In the genomic region with DNA sequence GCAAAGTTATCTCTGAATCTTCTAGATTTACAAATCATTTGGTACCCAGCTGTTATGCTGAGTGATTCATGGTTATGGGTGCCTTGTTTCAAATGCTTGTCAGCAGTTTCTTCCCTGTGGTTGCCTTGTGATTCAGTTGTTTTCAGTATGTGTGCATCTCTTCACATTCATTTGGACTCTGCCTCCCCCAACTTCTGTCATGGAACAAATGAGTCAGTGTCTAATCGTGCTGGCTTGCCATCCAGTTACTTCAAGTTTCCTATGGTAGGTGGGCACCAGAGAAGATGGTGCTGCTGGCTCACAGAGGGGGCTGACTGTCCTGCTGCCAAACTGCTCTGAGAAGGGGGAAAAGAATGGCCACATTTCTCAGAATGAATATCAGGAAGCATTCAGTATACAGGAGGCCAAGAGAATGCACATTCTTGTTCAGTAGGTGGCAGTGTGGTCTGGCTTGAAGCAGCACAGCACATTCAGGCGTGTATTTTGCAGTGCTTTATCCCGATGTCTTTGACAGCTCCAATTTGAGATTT, we compare ENCODE assay signal across 9 cellular contexts.
DNase-seq lines count a peak whose midpoint lies in the region; ATAC-seq lines count a peak whose summit lies in the region.
"Had no signal": no experiment of that assay in that cellular context is flagged by ENCODE, and none has a peak within 500 bp of the region (broad histone marks: within the 10 kb centered on the region; RNA-seq: fewer than 3 reads in every experiment).

No MANE protein-coding gene starts in this region.

- no peaks in the 10 kb centered on the region for H3K4me1 ChIP-seq in effector memory CD4-positive, alpha-beta T cell (ENCODE audit: control insufficient read depth, insufficient read depth, low read length, poor library complexity, severe bottlenecking)
- H3K4me1 ChIP-seq: parathyroid adenoma had no signal

- H3K36me3 ChIP-seq in effector memory CD4-positive, alpha-beta T cell (ENCODE audit: control insufficient read depth, insufficient read depth, low read length): no peaks in the 10 kb centered on the region

- no peaks in the 10 kb centered on the region for H3K9me3 ChIP-seq in effector memory CD4-positive, alpha-beta T cell (ENCODE audit: control insufficient read depth, low read length)

- H3K4me3 Mint-ChIP-seq in activated naive CD8-positive, alpha-beta T cell: no peak overlapping the region

- ATAC-seq in GM18873 (IDR thresholded peaks at IDR 0.05; ENCODE audit: low FRiP score, unreplicated experiment) (peak; percentile 63), HG03060 (IDR thresholded peaks at IDR 0.05; ENCODE audit: low read depth, unreplicated experiment) (peak; percentile 69)

- DNase-seq in COLO668 (lab: John Stamatoyannopoulos, UW; ENCODE audit: unreplicated experiment): peak; percentile 14
- DNase-seq in NCI-H774 (lab: John Stamatoyannopoulos, UW): peak; percentile 26
- DNase-seq in kidney glomerular epithelial cell (lab: John Stamatoyannopoulos, UW): peak; percentile 23
- DNase-seq in stimulated activated CD8-positive, alpha-beta memory T cell treated with anti-CD3 and anti-CD28 coated beads, Interleukin-7, amount 100 ng/mL, for 4 hours (ENCODE audit: low read depth in 2 of 2): peak; percentile 6 to 45
- no peak for DNase-seq in effector memory CD4-positive, alpha-beta T cell

- H3K27me3 ChIP-seq in effector memory CD4-positive, alpha-beta T cell (replicated peaks; ENCODE audit: control insufficient read depth, insufficient read depth, low read length, poor library complexity, severe bottlenecking): no peaks in the 10 kb centered on the region

- H3K4me1 Mint-ChIP-seq in activated naive CD8-positive, alpha-beta T cell (ENCODE audit: low read depth): peaks cover 17% of the 10 kb centered on the region

- H3K36me3 Mint-ChIP-seq in activated naive CD8-positive, alpha-beta T cell: no peaks in the 10 kb centered on the region

- H3K27ac ChIP-seq in effector memory CD4-positive, alpha-beta T cell (ENCODE audit: insufficient read depth, low read length, poor library complexity, severe bottlenecking): no peak overlapping the region
- H3K27ac ChIP-seq: parathyroid adenoma had no signal

- H3K27me3 Mint-ChIP-seq in activated naive CD8-positive, alpha-beta T cell: no peaks in the 10 kb centered on the region

- peak overlapping the region; percentile 78 for H3K27ac Mint-ChIP-seq in activated naive CD8-positive, alpha-beta T cell

- no peaks in the 10 kb centered on the region for H3K9me3 Mint-ChIP-seq in activated naive CD8-positive, alpha-beta T cell (ENCODE audit: low read depth)

- no peak overlapping the region for H3K4me3 ChIP-seq in effector memory CD4-positive, alpha-beta T cell (ENCODE audit: insufficient read depth, low read depth, low read length, poor library complexity, severe bottlenecking)

Comparison
In these comparisons a context has a peak if more than half of its experiments do, and no peak if none do; other contexts are left out.
1. DNase-seq: peak in COLO668 (single experiment), NCI-H774 (single experiment), kidney glomerular epithelial cell (single experiment) and stimulated activated CD8-positive, alpha-beta memory T cell treated with anti-CD3 and anti-CD28 coated beads, Interleukin-7, amount 100 ng/mL, for 4 hours (2 of 2); none in effector memory CD4-positive, alpha-beta T cell (0 of 3).